In genomic region chr3:49533031-49533430, GRCh38 we compare ENCODE assay signal across 22 cellular contexts. TPM values are rescaled to one million over a fixed set of nuclear protein-coding genes. Genes with fewer than 3 reads are reported as not detected.
A peak's percentile ranks its signal among the peaks of the same experiment; 100 is the strongest.
DNase-seq lines count a peak whose midpoint lies in the region; ATAC-seq, FAIRE-seq and TF ChIP-seq lines count a peak whose summit lies in the region.
"Had no signal": no experiment of that assay in that cellular context is flagged by ENCODE, and none has a peak within 500 bp of the region (broad histone marks: within the 10 kb centered on the region; RNA-seq: fewer than 3 reads in every experiment).

No MANE protein-coding gene starts in this region.

- H3K4ac ChIP-seq in H1 (replicated peaks; ENCODE audit: insufficient read length, low read depth, low read length) (no peak overlapping the region), neuronal stem cell (ENCODE audit: low read length) (no peak overlapping the region)

- H3K14ac ChIP-seq in H1 (ENCODE audit: insufficient read length) (no peak overlapping the region), neuronal stem cell (ENCODE audit: low read length) (peak overlapping the region; percentile 8)

- H2BK15ac ChIP-seq in H1 (ENCODE audit: low read length): no peak overlapping the region
- H2BK15ac ChIP-seq in neuronal stem cell (ENCODE audit: low read length): no peak overlapping the region

- H3K4me3 ChIP-seq in H1 (ENCODE audit: extremely low read depth in 1 of 4, insufficient read depth in 2 of 4, low read depth in 3 of 4, low read length in 4 of 4) (no peak overlapping the region), neuronal stem cell (ENCODE audit: low read length in 2 of 2) (peak overlapping the region in 1 of 2 donors; percentile 17), aorta (ENCODE audit: low read length in 2 of 2) (no peak overlapping the region)
- H3K4me3 ChIP-seq: GM12878, K562 had no signal

- TF ChIP-seq POLR2A in H1 (IDR thresholded peaks at IDR 0.05; ENCODE audit: control extremely low read depth in 1 of 2, low read depth in 2 of 2, low read length in 2 of 2): no peak

- H4K20me1 ChIP-seq in H1 (replicated peaks in 1 of 2; ENCODE audit: control insufficient read depth in 1 of 2, insufficient read depth in 2 of 2, low read length in 2 of 2): peaks cover 9 to 11% of the 10 kb centered on the region in 2 experiments

- no TSS peak for BruUV-seq in Calu3 (replicated peaks; lab: Mats Ljungman, UMichigan)

- POLR2A ChIA-PET in H1 (lab: Charles Lee; ENCODE audit: partially characterized antibody): interaction anchor here (2.2 kb wide), 1 partner anchor 63 kb away, joined by 8 read pairs; the partner anchor contains the start of gene DAG1

- peaks cover 14 to 29% (median 22%) of the 10 kb centered on the region in 4 experiments for H3K36me3 ChIP-seq in H1 (ENCODE audit: control insufficient read depth in 2 of 4, insufficient read depth in 4 of 4, low read length in 3 of 4)
- H3K36me3 ChIP-seq in neuronal stem cell (replicated peaks in 1 of 2; ENCODE audit: control insufficient read depth in 2 of 2, insufficient read depth in 2 of 2, low read length in 2 of 2): peaks cover 29 to 50% of the 10 kb centered on the region in 2 donors
- H3K36me3 ChIP-seq in aorta (ENCODE audit: control insufficient read depth in 1 of 2, insufficient read depth in 2 of 2, low read length in 1 of 2): peaks cover 5 to 6% of the 10 kb centered on the region in 2 donors

- H3K4me2 ChIP-seq in H1 (ENCODE audit: insufficient read depth in 1 of 2, low read depth in 2 of 2, low read length in 2 of 2) (no peak overlapping the region), neuronal stem cell (ENCODE audit: insufficient read depth, low read length, poor library complexity, severe bottlenecking) (no peak overlapping the region)

- H3K56ac ChIP-seq in H1 (replicated peaks; ENCODE audit: insufficient read length, low read depth, low read length): no peak overlapping the region

- peaks cover 0 to 20% (median 5%) of the 10 kb centered on the region in 4 experiments; a peak in 6 of 7 replicates for H3K4me1 ChIP-seq in H1 (replicated peaks in 1 of 4; ENCODE audit: control insufficient read depth in 3 of 4, insufficient read depth in 4 of 4, low read length in 3 of 4)
- peaks cover 25 to 32% of the 10 kb centered on the region in 2 donors for H3K4me1 ChIP-seq in neuronal stem cell (ENCODE audit: control insufficient read depth in 2 of 2, insufficient read depth in 1 of 2, low read depth in 1 of 2, low read length in 2 of 2)
- H3K4me1 ChIP-seq in aorta (ENCODE audit: control insufficient read depth in 1 of 2, insufficient read depth in 2 of 2, low read length in 2 of 2): no peaks in the 10 kb centered on the region
- H3K4me1 ChIP-seq: BE2C, Caco-2 had no signal

- no peak overlapping the region for H3K23ac ChIP-seq in H1 (ENCODE audit: insufficient read length)
- H3K23ac ChIP-seq in neuronal stem cell (ENCODE audit: low read depth, low read length, poor library complexity): no peak overlapping the region

- H3K36me3 Mint-ChIP-seq in Calu3 (ENCODE audit: insufficient read depth, unreplicated experiment): peaks cover 21% of the 10 kb centered on the region

- no peak overlapping the region for H3K27ac ChIP-seq in H1 (ENCODE audit: low read depth, low read length)
- no peak overlapping the region for H3K27ac ChIP-seq in neuronal stem cell (replicated peaks; ENCODE audit: low read length)
- H3K27ac ChIP-seq in aorta (ENCODE audit: low read depth in 1 of 2, low read length in 2 of 2): no peak overlapping the region

- DNase-seq in stimulated activated naive CD8-positive, alpha-beta T cell treated with anti-CD3 and anti-CD28 coated beads, Interleukin-15, amount 100 ng/mL, for 72 hours: no peak
- no peak for DNase-seq in stimulated activated naive CD8-positive, alpha-beta T cell treated with anti-CD3 and anti-CD28 coated beads, Interleukin-15, Interleukin-2, amounts not matched to agents 100 U/mL and 50 U/mL, for 24 hours
- no peak for DNase-seq in H1 (ENCODE audit: low read depth in 1 of 2, low spot score in 2 of 2)
- no peak for DNase-seq in neuronal stem cell (ENCODE audit: low spot score)
- no peak for DNase-seq in aorta
- no peak for DNase-seq in Calu3
- DNase-seq in amygdala (lab: John Stamatoyannopoulos, UW): no peak
- DNase-seq: ACHN; BE2C; C1 segment of cervical spinal cord; Caco-2; CD4-positive, CD25-positive, alpha-beta regulatory T cell; DMS79 treated with DMSO at 0.1 percent for 48 hours; HCEC 1CT; IMR-90 had no signal

- no peaks in the 10 kb centered on the region; the same call in 1 of the 2 replicates for H3K79me1 ChIP-seq in H1 (ENCODE audit: low read depth, low read length)
- peaks cover 21% of the 10 kb centered on the region for H3K79me1 ChIP-seq in neuronal stem cell (ENCODE audit: low read depth, low read length)

- CTCF ChIA-PET in H1 (lab: Charles Lee; ENCODE audit: partially characterized antibody) (no interaction called here), Calu3 (lab: Charles Lee) (no interaction called here)

- no peak for FAIRE-seq in H1 (lab: Jason Lieb, UNC)
- FAIRE-seq: A204.1, GM12878, GM19239, H54, HTR-8/SVneo, K562 had no signal

- no peaks in the 10 kb centered on the region for H3K27me3 ChIP-seq in H1 (replicated peaks in 1 of 4; ENCODE audit: control insufficient read depth in 3 of 4, extremely low read depth in 1 of 4, insufficient read depth in 3 of 4, low read length in 3 of 4)
- H3K27me3 ChIP-seq in neuronal stem cell (ENCODE audit: control insufficient read depth in 3 of 3, insufficient read depth in 3 of 3, low read depth in 1 of 3, low read length in 3 of 3): no peaks in the 10 kb centered on the region
- no peaks in the 10 kb centered on the region for H3K27me3 ChIP-seq in aorta (ENCODE audit: control insufficient read depth in 1 of 2, insufficient read depth in 2 of 2, low read length in 1 of 2)
- H3K27me3 ChIP-seq: BE2C had no signal

- no peaks in the 10 kb centered on the region for H3K9me3 Mint-ChIP-seq in stimulated activated naive CD8-positive, alpha-beta T cell treated with anti-CD3 and anti-CD28 coated beads, Interleukin-15, amount 100 ng/mL, for 72 hours
- no peaks in the 10 kb centered on the region for H3K9me3 Mint-ChIP-seq in Calu3 (ENCODE audit: low read depth, unreplicated experiment)
- H3K9me3 Mint-ChIP-seq: CD4-positive, CD25-positive, alpha-beta regulatory T cell had no signal

- H3K4me1 Mint-ChIP-seq in stimulated activated naive CD8-positive, alpha-beta T cell treated with anti-CD3 and anti-CD28 coated beads, Interleukin-15, amount 100 ng/mL, for 72 hours: peaks cover 28% of the 10 kb centered on the region
- peaks cover 8% of the 10 kb centered on the region for H3K4me1 Mint-ChIP-seq in Calu3 (ENCODE audit: low read depth, unreplicated experiment)

- H3K9ac ChIP-seq in H1 (replicated peaks in 1 of 4; ENCODE audit: extremely low read depth in 1 of 4, low read depth in 3 of 4, low read length in 3 of 4) (no peak overlapping the region), neuronal stem cell (ENCODE audit: low read depth, low read length, poor library complexity) (no peak overlapping the region)

- 0 out of 4 replicates have a peak, but pooled peaks cover 0 to 2% of the 10 kb centered on the region in 2 experiments for H3K79me2 ChIP-seq in H1 (ENCODE audit: control insufficient read depth in 1 of 2, insufficient read depth in 2 of 2, low read length in 2 of 2)

- H2BK120ac ChIP-seq in H1 (replicated peaks; ENCODE audit: low read depth, low read length) (no peak overlapping the region), neuronal stem cell (ENCODE audit: low read depth, low read length) (no peak overlapping the region)

- H3K9me3 ChIP-seq in H1 (ENCODE audit: insufficient read depth in 2 of 2, low read depth in 1 of 2, low read length in 1 of 2) (no peaks in the 10 kb centered on the region), neuronal stem cell (replicated peaks in 1 of 2; ENCODE audit: control insufficient read depth in 2 of 2, insufficient read depth in 1 of 2, low read depth in 1 of 2, low read length in 2 of 2) (no peaks in the 10 kb centered on the region), aorta (ENCODE audit: control insufficient read depth, low read length) (no peaks in the 10 kb centered on the region)
- H3K9me3 ChIP-seq: BE2C, Caco-2 had no signal

- H2BK5ac ChIP-seq in H1 (ENCODE audit: low read depth, low read length): no peak overlapping the region
- no peak overlapping the region for H2BK5ac ChIP-seq in neuronal stem cell (ENCODE audit: low read length)

- no peak overlapping the region for H3K27ac Mint-ChIP-seq in stimulated activated naive CD8-positive, alpha-beta T cell treated with anti-CD3 and anti-CD28 coated beads, Interleukin-15, amount 100 ng/mL, for 72 hours
- no peak overlapping the region for H3K27ac Mint-ChIP-seq in Calu3 (ENCODE audit: unreplicated experiment)
- H3K27ac Mint-ChIP-seq: CD4-positive, CD25-positive, alpha-beta regulatory T cell had no signal

- TF ChIP-seq CTCF in H1 (IDR thresholded peaks at IDR 0.05; ENCODE audit: control extremely low read depth in 1 of 3, insufficient read depth in 1 of 3, low read depth in 1 of 3, low read length in 3 of 3) (no peak), Calu3 (IDR thresholded peaks at IDR 0.05; ENCODE audit: unreplicated experiment) (no peak)

- H4K91ac ChIP-seq in H1 (replicated peaks; ENCODE audit: insufficient read length, low read length): no peak overlapping the region
- H4K91ac ChIP-seq in neuronal stem cell (ENCODE audit: low read depth, low read length, poor library complexity): no peak overlapping the region

- ATAC-seq in stimulated activated naive CD8-positive, alpha-beta T cell treated with anti-CD3 and anti-CD28 coated beads, Interleukin-15, amount 100 ng/mL, for 72 hours: peak; percentile 19
- ATAC-seq in stimulated activated naive CD8-positive, alpha-beta T cell treated with anti-CD3 and anti-CD28 coated beads, Interleukin-15, Interleukin-2, amounts not matched to agents 100 U/mL and 50 U/mL, for 24 hours: no peak
- ATAC-seq in aorta (ENCODE audit: low FRiP score): peak; percentile 13
- no peak for ATAC-seq in GM19035 (IDR thresholded peaks at IDR 0.05; ENCODE audit: unreplicated experiment)
- ATAC-seq: GM12878, K562 had no signal

- H3K18ac ChIP-seq in H1 (ENCODE audit: extremely low read depth, low read length) (no peak overlapping the region), neuronal stem cell (ENCODE audit: low read length) (peak overlapping the region; percentile 37)

- H4K8ac ChIP-seq in H1 (ENCODE audit: extremely low read depth, insufficient read depth, low read length): no peak overlapping the region
- H4K8ac ChIP-seq in neuronal stem cell (ENCODE audit: low read depth, low read length): no peak overlapping the region

- no peaks in the 10 kb centered on the region for H3K23me2 ChIP-seq in H1 (ENCODE audit: low read depth, low read length)

- H2BK12ac ChIP-seq in H1 (ENCODE audit: low read depth, low read length) (no peak overlapping the region), neuronal stem cell (ENCODE audit: low read length) (no peak overlapping the region)

- H2AFZ ChIP-seq in H1 (ENCODE audit: low read length) (no peak overlapping the region), neuronal stem cell (ENCODE audit: low read length) (no peak overlapping the region)

- no peak overlapping the region for H3K4me3 Mint-ChIP-seq in stimulated activated naive CD8-positive, alpha-beta T cell treated with anti-CD3 and anti-CD28 coated beads, Interleukin-15, amount 100 ng/mL, for 72 hours
- H3K4me3 Mint-ChIP-seq in Calu3 (ENCODE audit: low read depth, unreplicated experiment): no peak overlapping the region

- TF ChIP-seq RAD21 in H1 (IDR thresholded peaks at IDR 0.05 in 1 of 2, conservative IDR thresholded peaks at IDR 0.05 in 1 of 2; ENCODE audit: low read depth in 2 of 2, low read length in 2 of 2): no peak

- H4K5ac ChIP-seq in H1 (ENCODE audit: insufficient read length, low read depth, low read length): no peak overlapping the region

- H2BK20ac ChIP-seq in H1 (ENCODE audit: low read length): no peak overlapping the region

- H2AK5ac ChIP-seq in H1 (ENCODE audit: low read depth, low read length) (no peak overlapping the region), neuronal stem cell (ENCODE audit: low read depth, low read length) (no peak overlapping the region)

- TF ChIP-seq EP300 in H1 (IDR thresholded peaks at IDR 0.05; ENCODE audit: borderline replicate concordance in 1 of 2, low read depth in 2 of 2, low read length in 2 of 2): no peak

- WGBS in H1 (ENCODE audit: extremely low coverage in 1 of 2, insufficient coverage in 1 of 2, insufficient read length in 1 of 2, insufficient replicate concordance in 2 of 2, low coverage in 1 of 2, low lambda C conversion rate in 2 of 2, missing lambda C conversion rate in 1 of 2), 2 experiments: 94% methylated on average over 11 of the region's 13 CpGs; no CpG with 5 or more reads in 1 of the 2 experiments
- WGBS in neuronal stem cell (ENCODE audit: extremely low coverage in 2 of 2, insufficient read length in 2 of 2, insufficient replicate concordance in 1 of 2), 2 donors: no CpG with 5 or more reads among the region's 13 CpGs
- WGBS in aorta, 2 donors: 90% methylated on average over 13 of the region's 13 CpGs

- H3K27me3 Mint-ChIP-seq in stimulated activated naive CD8-positive, alpha-beta T cell treated with anti-CD3 and anti-CD28 coated beads, Interleukin-15, amount 100 ng/mL, for 72 hours: no peaks in the 10 kb centered on the region
- no peaks in the 10 kb centered on the region for H3K27me3 Mint-ChIP-seq in Calu3 (ENCODE audit: unreplicated experiment)
- H3K27me3 Mint-ChIP-seq: CD4-positive, CD25-positive, alpha-beta regulatory T cell had no signal

- intact Hi-C loops in aorta (cut with DNase I): no loop called here
- intact Hi-C loops in Calu3 (cut with micrococcal nuclease; ENCODE audit: unreplicated experiment): no loop called here

RNA-seq across cellular contexts. Expression of gene BSN, which starts 21.2 kb away (rescaled TPM):
- total RNA-seq in H1 (2021; fragmentation: NEBNext Ultra II Directional; extraction: Animal tissue kit (Norgen Biotek cat#: 25700)): 2.9 and 3.0 TPM in 2 replicates
- polyA plus RNA-seq in H1 (2011; rRNA removed): 0.60 and 0.83 TPM in 2 replicates
- 0.45 TPM for polyA plus RNA-seq in H1 (2011; cell fraction: cytosol; rRNA removed)
- polyA plus RNA-seq in H1 (2011; cell fraction: nucleus; rRNA removed): 1.6 TPM
- polyA plus RNA-seq in H1 (2012, experiment 1 of 2): 1.0 to 1.4 TPM (median 1.3 TPM) in 4 replicates
- 0.85 TPM for polyA plus RNA-seq in H1 (2012, experiment 2 of 2)
- polyA plus RNA-seq in H1 (2013, experiment 1 of 2): 0.87 TPM
- 0.88 TPM for polyA plus RNA-seq in H1 (2013, experiment 2 of 2)
- 1.5 and 1.9 TPM in 2 replicates for polyA minus RNA-seq in H1 (2011; rRNA and poly(A)+ RNA removed)
- polyA minus RNA-seq in H1 (2011; cell fraction: cytosol; rRNA and poly(A)+ RNA removed): 1.8 TPM
- 2.5 TPM for polyA minus RNA-seq in H1 (2011; cell fraction: nucleus; rRNA and poly(A)+ RNA removed)
- 0.14 TPM for polyA plus RNA-seq in neuronal stem cell (2013, experiment 1 of 2)
- polyA plus RNA-seq in neuronal stem cell (2013, experiment 2 of 2): 0.12 TPM
- total RNA-seq in aorta: under 1 TPM; 0.42 to 0.75 TPM
- under 1 TPM in 1 of 2 donors, not detected in 1; 0.08 TPM for polyA plus RNA-seq in aorta
- 0.71 and 0.92 TPM in 2 replicates for total RNA-seq in Calu3 (2022)
- polyA plus RNA-seq: CD4-positive, CD25-positive, alpha-beta regulatory T cell had no signal

Comparison
In these comparisons a context has a peak if more than half of its experiments do, and no peak if none do; other contexts are left out.
1. ATAC-seq: peak in stimulated activated naive CD8-positive, alpha-beta T cell treated with anti-CD3 and anti-CD28 coated beads, Interleukin-15, amount 100 ng/mL, for 72 hours (single experiment) and aorta (single experiment); none in stimulated activated naive CD8-positive, alpha-beta T cell treated with anti-CD3 and anti-CD28 coated beads, Interleukin-15, Interleukin-2, amounts not matched to agents 100 U/mL and 50 U/mL, for 24 hours (single experiment) and GM19035 (single experiment).